Comparison of ENCODE assay signal across 15 cellular contexts in genomic region chr2:12236136-12236834, GRCh38.
DNase-seq lines count a peak whose midpoint lies in the region; ATAC-seq and TF ChIP-seq lines count a peak whose summit lies in the region.
"Had no signal": no experiment of that assay in that cellular context is flagged by ENCODE, and none has a peak within 500 bp of the region (broad histone marks: within the 10 kb centered on the region; RNA-seq: fewer than 3 reads in every experiment).

No MANE protein-coding gene starts in this region.

- H3K27ac ChIP-seq in GM23248 (no peak overlapping the region), SK-N-SH (ENCODE audit: low read depth in 2 of 2, low read length in 1 of 2) (peak overlapping the region in 1 of 2 experiments; percentile 72; a peak in 2 of 4 replicates), osteoblast (ENCODE audit: low read depth, low read length) (peak overlapping the region; percentile 72)
- H3K27ac ChIP-seq: BLaER1 treated with 17β-estradiol and CSF1 and Interleukin-3, amounts not matched to agents 10 nM and 100 nM had no signal

- in situ Hi-C loops in GM23248 (cut with MboI), result no loop called here

- no peak overlapping the region for H2AFZ ChIP-seq in GM23248
- H2AFZ ChIP-seq in SK-N-SH (ENCODE audit: low read depth), result peak overlapping the region; percentile 22; the same call in 1 of the 2 replicates
- no peak overlapping the region for H2AFZ ChIP-seq in osteoblast (ENCODE audit: low read length)

- H3K9me2 ChIP-seq in GM23248 (ENCODE audit: insufficient read depth), result no peaks in the 10 kb centered on the region; the same call in 1 of the 2 replicates
- no peaks in the 10 kb centered on the region for H3K9me2 ChIP-seq in SK-N-SH

- H3F3A ChIP-seq in GM23248 (ENCODE audit: insufficient read depth), result no peaks in the 10 kb centered on the region
- peaks cover 18% of the 10 kb centered on the region for H3F3A ChIP-seq in SK-N-SH (replicated peaks; ENCODE audit: insufficient read depth)

- CTCF ChIA-PET in SK-N-SH (lab: Yijun Ruan, JAX), result no interaction called here

- no peaks in the 10 kb centered on the region for H3K27me3 Mint-ChIP-seq in stimulated activated memory B cell treated with anti-CD40 and anti-IgM and Interleukin-4, amounts not matched to agents 10 μg/mL and 1 μg/mL and 100 μg/mL, for 72 hours
- no peaks in the 10 kb centered on the region for H3K27me3 Mint-ChIP-seq in glutamatergic neuron (ENCODE audit: unreplicated experiment)

- no peak for ATAC-seq in stimulated activated memory B cell treated with anti-CD40 and anti-IgM and Interleukin-4, amounts not matched to agents 10 μg/mL and 1 μg/mL and 100 μg/mL, for 72 hours
- ATAC-seq in GM21737 (IDR thresholded peaks at IDR 0.05; ENCODE audit: unreplicated experiment) (no peak), GM18517 (IDR thresholded peaks at IDR 0.05; ENCODE audit: unreplicated experiment) (no peak)
- ATAC-seq: HCT116 had no signal

- no peaks in the 10 kb centered on the region for H4K20me1 ChIP-seq in GM23248 (ENCODE audit: insufficient read depth)
- no peaks in the 10 kb centered on the region for H4K20me1 ChIP-seq in SK-N-SH (ENCODE audit: insufficient read depth)
- H4K20me1 ChIP-seq in osteoblast (ENCODE audit: insufficient read depth, low read length), result no peaks in the 10 kb centered on the region
- H4K20me1 ChIP-seq: BLaER1 treated with 17β-estradiol and CSF1 and Interleukin-3, amounts not matched to agents 10 nM and 100 nM had no signal

- TF ChIP-seq CTCF in SK-N-SH (IDR thresholded peaks at IDR 0.05) (no peak), fibroblast of mammary gland (conservative IDR thresholded peaks at IDR 0.05; ENCODE audit: control insufficient read depth, insufficient read depth, low read depth, low read length) (no peak), osteoblast (IDR thresholded peaks at IDR 0.05; ENCODE audit: extremely low read depth, low read depth, low read length) (no peak), glutamatergic neuron (IDR thresholded peaks at IDR 0.05; ENCODE audit: partially characterized antibody, unreplicated experiment) (no peak)

- no peaks in the 10 kb centered on the region for H3K36me3 Mint-ChIP-seq in stimulated activated memory B cell treated with anti-CD40 and anti-IgM and Interleukin-4, amounts not matched to agents 10 μg/mL and 1 μg/mL and 100 μg/mL, for 72 hours
- H3K36me3 Mint-ChIP-seq in glutamatergic neuron (ENCODE audit: unreplicated experiment), result no peaks in the 10 kb centered on the region

- peaks cover 4% of the 10 kb centered on the region for H3K9me3 Mint-ChIP-seq in stimulated activated memory B cell treated with anti-CD40 and anti-IgM and Interleukin-4, amounts not matched to agents 10 μg/mL and 1 μg/mL and 100 μg/mL, for 72 hours
- H3K9me3 Mint-ChIP-seq in glutamatergic neuron (ENCODE audit: unreplicated experiment), result no peaks in the 10 kb centered on the region

- peak in 1 of 2 experiments; percentile 80; a peak in 2 of 4 replicates for TF ChIP-seq EP300 in SK-N-SH (IDR thresholded peaks at IDR 0.05; ENCODE audit: borderline replicate concordance in 1 of 2, low read depth in 1 of 2, low read length in 1 of 2)

- H3K36me3 ChIP-seq in GM23248 (ENCODE audit: low read depth) (no peaks in the 10 kb centered on the region), SK-N-SH (replicated peaks in 1 of 2; ENCODE audit: control insufficient read depth in 1 of 2, insufficient read depth in 2 of 2, low read length in 1 of 2) (no peaks in the 10 kb centered on the region), osteoblast (ENCODE audit: insufficient read depth, low read length) (no peaks in the 10 kb centered on the region)
- H3K36me3 ChIP-seq: BLaER1 treated with 17β-estradiol and CSF1 and Interleukin-3, amounts not matched to agents 10 nM and 100 nM had no signal

- H3K9me3 ChIP-seq in GM23248 (ENCODE audit: low read depth), result no peaks in the 10 kb centered on the region
- no peaks in the 10 kb centered on the region for H3K9me3 ChIP-seq in SK-N-SH
- H3K9me3 ChIP-seq in osteoblast (ENCODE audit: low read depth, low read length), result no peaks in the 10 kb centered on the region

- POLR2A ChIA-PET in SK-N-SH (lab: Yijun Ruan, JAX), result no interaction called here

- H3K4me1 Mint-ChIP-seq in stimulated activated memory B cell treated with anti-CD40 and anti-IgM and Interleukin-4, amounts not matched to agents 10 μg/mL and 1 μg/mL and 100 μg/mL, for 72 hours, result no peaks in the 10 kb centered on the region
- H3K4me1 Mint-ChIP-seq in glutamatergic neuron (ENCODE audit: low read depth, unreplicated experiment), result no peaks in the 10 kb centered on the region

- no peaks in the 10 kb centered on the region; the same call in 1 of the 2 replicates for H3K4me1 ChIP-seq in GM23248 (ENCODE audit: insufficient read depth)
- H3K4me1 ChIP-seq in SK-N-SH (ENCODE audit: control insufficient read depth in 1 of 2, insufficient read depth in 2 of 2, low read depth in 1 of 2, low read length in 1 of 2), result peaks cover 0 to 19% of the 10 kb centered on the region in 2 experiments; a peak in 2 of 4 replicates
- peaks cover 14% of the 10 kb centered on the region for H3K4me1 ChIP-seq in osteoblast (ENCODE audit: insufficient read depth, low read length)
- H3K4me1 ChIP-seq: BLaER1 treated with 17β-estradiol and CSF1 and Interleukin-3, amounts not matched to agents 10 nM and 100 nM had no signal

- no peak overlapping the region for H3K4me3 ChIP-seq in GM23248
- H3K4me3 ChIP-seq in SK-N-SH (ENCODE audit: low read depth in 2 of 2, low read length in 1 of 2), result no peak overlapping the region
- no peak overlapping the region for H3K4me3 ChIP-seq in fibroblast of mammary gland (ENCODE audit: control insufficient read depth, low read depth, low read length)
- no peak overlapping the region for H3K4me3 ChIP-seq in osteoblast (ENCODE audit: insufficient read depth, low read length)
- H3K4me3 ChIP-seq: BLaER1 treated with 17β-estradiol and CSF1 and Interleukin-3, amounts not matched to agents 10 nM and 100 nM had no signal

- H3K79me2 ChIP-seq in GM23248 (ENCODE audit: insufficient read depth), result no peaks in the 10 kb centered on the region
- no peaks in the 10 kb centered on the region for H3K79me2 ChIP-seq in SK-N-SH (ENCODE audit: insufficient read depth)
- H3K79me2 ChIP-seq in osteoblast (ENCODE audit: insufficient read depth, low read length), result no peaks in the 10 kb centered on the region

- no peak overlapping the region for H3K9ac ChIP-seq in GM23248
- H3K9ac ChIP-seq in SK-N-SH, result no peak overlapping the region
- H3K9ac ChIP-seq: BLaER1 treated with 17β-estradiol and CSF1 and Interleukin-3, amounts not matched to agents 10 nM and 100 nM had no signal

- H3K27me3 ChIP-seq in GM23248 (replicated peaks; ENCODE audit: insufficient read depth), result no peaks in the 10 kb centered on the region
- H3K27me3 ChIP-seq in SK-N-SH (ENCODE audit: insufficient read depth), result no peaks in the 10 kb centered on the region
- H3K27me3 ChIP-seq in osteoblast (ENCODE audit: insufficient read depth, low read length), result no peaks in the 10 kb centered on the region
- H3K27me3 ChIP-seq: BLaER1 treated with 17β-estradiol and CSF1 and Interleukin-3, amounts not matched to agents 10 nM and 100 nM had no signal

- H3K4me2 ChIP-seq in GM23248 (ENCODE audit: unreplicated experiment) (no peak overlapping the region), SK-N-SH (peak overlapping the region; percentile 26), osteoblast (ENCODE audit: insufficient read depth, low read length) (peak overlapping the region; percentile 9)
- H3K4me2 ChIP-seq: BLaER1 treated with 17β-estradiol and CSF1 and Interleukin-3, amounts not matched to agents 10 nM and 100 nM had no signal

- no peak overlapping the region for H3K27ac Mint-ChIP-seq in stimulated activated memory B cell treated with anti-CD40 and anti-IgM and Interleukin-4, amounts not matched to agents 10 μg/mL and 1 μg/mL and 100 μg/mL, for 72 hours
- H3K27ac Mint-ChIP-seq in glutamatergic neuron (ENCODE audit: unreplicated experiment), result no peak overlapping the region

- H3K4me3 Mint-ChIP-seq in stimulated activated memory B cell treated with anti-CD40 and anti-IgM and Interleukin-4, amounts not matched to agents 10 μg/mL and 1 μg/mL and 100 μg/mL, for 72 hours, result no peak overlapping the region
- no peak overlapping the region for H3K4me3 Mint-ChIP-seq in glutamatergic neuron (ENCODE audit: unreplicated experiment)

- WGBS in GM23248 (ENCODE audit: low coverage in 1 of 2, low lambda C conversion rate in 2 of 2, missing lambda C conversion rate in 2 of 2), 2 experiments, result 66 to 68% methylated on average over 4 of the region's 4 CpGs
- 43% methylated on average over 4 of the region's 4 CpGs for WGBS in SK-N-SH (ENCODE audit: low lambda C conversion rate)

- TF ChIP-seq RAD21 in SK-N-SH (IDR thresholded peaks at IDR 0.05; ENCODE audit: low read length), result no peak

- peak; percentile 18 for DNase-seq in GM23248
- DNase-seq in SK-N-SH, result no peak
- peak; percentile 57 for DNase-seq in fibroblast of mammary gland (ENCODE audit: low read depth)
- peak; percentile 29 for DNase-seq in osteoblast (ENCODE audit: insufficient read length, low spot score, missing footprints)
- DNase-seq in glutamatergic neuron, result no peak
- DNase-seq: DMS 273 treated with DMSO at 0.1 percent for 48 hours, EL, KBM-7, NCI-H1092, NCI-H69 had no signal

TF ChIP-seq in SK-N-SH, 30 proteins besides CTCF, POLR2A, EP300 and RAD21 (continues in another document):
- TF ChIP-seq MXI1 (IDR thresholded peaks at IDR 0.05; ENCODE audit: low read depth, low read length) (no peak), TAF1 (IDR thresholded peaks at IDR 0.05; ENCODE audit: borderline replicate concordance, low read depth, low read length) (no peak), TEAD4 (IDR thresholded peaks at IDR 0.05; ENCODE audit: borderline replicate concordance, insufficient read depth) (peak; percentile 76; the same call in 1 of the 2 replicates), RXRA (IDR thresholded peaks at IDR 0.05; ENCODE audit: borderline replicate concordance, low read depth) (peak; percentile 50; the same call in 1 of the 2 replicates), POLR2AphosphoS5 (IDR thresholded peaks at IDR 0.05; ENCODE audit: low read depth, low read length) (peak; percentile 16; the same call in 1 of the 2 replicates), FOSL2 (IDR thresholded peaks at IDR 0.05; ENCODE audit: borderline replicate concordance, low read depth) (peak; percentile 44; the same call in 1 of the 2 replicates), USF1 (IDR thresholded peaks at IDR 0.05; ENCODE audit: borderline replicate concordance, low read depth) (no peak)

Comparison
In these comparisons a context has a peak if more than half of its experiments do, and no peak if none do; other contexts are left out.
1. DNase-seq: peak in GM23248 (single experiment), fibroblast of mammary gland (single experiment) and osteoblast (single experiment); none in SK-N-SH (single experiment) and glutamatergic neuron (single experiment).